Comparison of ENCODE assay signal across 8 cellular contexts in genomic region chr6:157980288-157981131, GRCh38. TPM values are rescaled to one million over a fixed set of nuclear protein-coding genes. Genes with fewer than 3 reads are reported as not detected.
DNase-seq lines count a peak whose midpoint lies in the region; ATAC-seq and TF ChIP-seq lines count a peak whose summit lies in the region.

No MANE protein-coding gene starts in this region.

- ATAC-seq in HG03442 (IDR thresholded peaks at IDR 0.05; ENCODE audit: unreplicated experiment), result peak; percentile 25
- ATAC-seq in body of pancreas, result peak; percentile 14
- ATAC-seq in HG03095 (IDR thresholded peaks at IDR 0.05; ENCODE audit: unreplicated experiment), result no peak

- no peaks in the 10 kb centered on the region for H3K27me3 ChIP-seq in body of pancreas

- TF ChIP-seq POLR2A in body of pancreas (IDR thresholded peaks at IDR 0.05), result no peak

- WGBS in body of pancreas, 2 donors, result 32 to 54% methylated on average over 3 to 19 of the region's 19 CpGs

- CTCF ChIA-PET in GM10248 (lab: Yijun Ruan, JAX), result interaction anchor here (1.1 to 6.4 kb wide), 2 partner anchors 34 to 92 kb away, joined by 3 to 53 read pairs; no protein-coding TSS in a partner anchor

- no peak overlapping the region for H3K4me3 ChIP-seq in body of pancreas

- peak; percentile 2 for TF ChIP-seq CTCF in GM10248 (IDR thresholded peaks at IDR 0.05; ENCODE audit: control extremely low read depth, extremely low read depth, low read depth, missing control alignments)
- no peak for TF ChIP-seq CTCF in body of pancreas (IDR thresholded peaks at IDR 0.05)

- H3K4me1 ChIP-seq in body of pancreas, result peaks cover 41% of the 10 kb centered on the region

- POLR2A ChIA-PET in GM10248 (lab: Yijun Ruan, JAX), result no interaction called here

- no peak for DNase-seq in GM10248 (ENCODE audit: extremely low spot score)
- DNase-seq in body of pancreas, result no peak
- peak; percentile 89 for DNase-seq in mesenteric fat pad (ENCODE audit: low spot score)
- DNase-seq in SHP77 treated with DMSO at 0.1 percent for 48 hours (lab: John Stamatoyannopoulos, UW), result no peak
- no peak for DNase-seq in HuH-7 (ENCODE audit: low spot score)
- DNase-seq in stimulated activated CD4-positive, alpha-beta T cell treated with anti-CD3 and anti-CD28 coated beads, Interleukin-15, amount 100 ng/mL, for 24 hours, result no peak

- no peaks in the 10 kb centered on the region for H3K9me3 ChIP-seq in body of pancreas

- peak overlapping the region in 3 of 4 donors; percentile 82 to 93 (median 83) for H3K27ac ChIP-seq in body of pancreas

- intact Hi-C loops in body of pancreas (cut with DNase I), result no loop called here

- H3K36me3 ChIP-seq in body of pancreas (replicated peaks in 1 of 2; ENCODE audit: insufficient read depth in 1 of 2, low read depth in 2 of 2), result no peaks in the 10 kb centered on the region

RNA-seq across cellular contexts. Expression of gene SYNJ2, which starts 1.2 kb away (rescaled TPM):
- total RNA-seq in body of pancreas, result 10 to 100 TPM; 12.2 to 14.8 TPM
- total RNA-seq in mesenteric fat pad, result 7.5 TPM
